ENCODE assay signal across 11 cellular contexts in genomic region chrX:125436855-125437254, GRCh38.
A peak's percentile ranks its signal among the peaks of the same experiment; 100 is the strongest.
DNase-seq lines count a peak whose midpoint lies in the region; ATAC-seq, FAIRE-seq and TF ChIP-seq lines count a peak whose summit lies in the region.
"Had no signal": no experiment of that assay in that cellular context is flagged by ENCODE, and none has a peak within 500 bp of the region (broad histone marks: within the 10 kb centered on the region; RNA-seq: fewer than 3 reads in every experiment).

No MANE protein-coding gene starts in this region.

- TF ChIP-seq CTCF in cardiac muscle cell (IDR thresholded peaks at IDR 0.05; ENCODE audit: low read depth, low read length): no peak
- TF ChIP-seq CTCF in epithelial cell of esophagus (IDR thresholded peaks at IDR 0.05; ENCODE audit: insufficient read depth, low read depth, low read length, missing control alignments): peak; percentile 26
- TF ChIP-seq CTCF in dorsolateral prefrontal cortex (IDR thresholded peaks at IDR 0.05 in 54 of 56, conservative IDR thresholded peaks at IDR 0.05 in 2 of 56; ENCODE audit: low read depth in 1 of 56, partially characterized antibody in 56 of 56): peak in 18 of 56 donors; percentile 9 to 32 (median 22)

- no peak for ATAC-seq in Right ventricle myocardium superior (ENCODE audit: poor library complexity)

- no peaks in the 10 kb centered on the region for H3K27me3 ChIP-seq in cardiac muscle cell
- peaks cover 0 to 22% (median 0%) of the 10 kb centered on the region in 45 donors for H3K27me3 ChIP-seq in dorsolateral prefrontal cortex

- no peaks in the 10 kb centered on the region for H3K36me3 ChIP-seq in cardiac muscle cell

- H3K27ac ChIP-seq in cardiac muscle cell: no peak overlapping the region
- H3K27ac ChIP-seq in dorsolateral prefrontal cortex: no peak overlapping the region

- H3K9me3 ChIP-seq in cardiac muscle cell (ENCODE audit: low read depth): no peaks in the 10 kb centered on the region

- FAIRE-seq in urothelium cell line (lab: Jason Lieb, UNC): no peak

- H3K4me3 ChIP-seq in cardiac muscle cell (no peak overlapping the region), epithelial cell of esophagus (ENCODE audit: low read length) (no peak overlapping the region), dorsolateral prefrontal cortex (no peak overlapping the region)

- DNase-seq in cardiac muscle cell (ENCODE audit: low read depth in 1 of 2, low spot score in 1 of 2) (peak; percentile 0 to 47), Right ventricle myocardium superior (no peak), NCI-H1105 (lab: John Stamatoyannopoulos, UW) (peak; percentile 1), epithelial cell of esophagus (ENCODE audit: low read depth) (peak; percentile 34), urothelium cell line (ENCODE audit: low spot score) (peak; percentile 0), GM03348 (ENCODE audit: low spot score) (no peak), dorsolateral prefrontal cortex (no peak)
- DNase-seq in activated CD4-positive, alpha-beta T cell treated with anti-CD3 and anti-CD28 coated beads, Interleukin-2, amount 50 U/mL, for 4 hours: no peak
- DNase-seq: activated naive CD4-positive, alpha-beta T cell treated with anti-CD3 and anti-CD28 coated beads, Interleukin-2, amount 10 ng/mL, durations not matched to agents 7 days and 5 days; nucleus accumbens; SW 1271 had no signal

- H3K4me1 ChIP-seq in cardiac muscle cell (ENCODE audit: low read depth): no peaks in the 10 kb centered on the region

- intact Hi-C loops in Right ventricle myocardium superior (cut with DNase I): no loop called here
- intact Hi-C loops in dorsolateral prefrontal cortex (cut with DNase I): no loop called here

Comparison
In these comparisons a context has a peak if more than half of its experiments do, and no peak if none do; other contexts are left out.
1. DNase-seq: peak in cardiac muscle cell (2 of 2), NCI-H1105 (single experiment), epithelial cell of esophagus (single experiment) and urothelium cell line (single experiment); none in Right ventricle myocardium superior (single experiment), GM03348 (single experiment), activated CD4-positive, alpha-beta T cell treated with anti-CD3 and anti-CD28 coated beads, Interleukin-2, amount 50 U/mL, for 4 hours (0 of 2) and dorsolateral prefrontal cortex (0 of 10).